In genomic region chr22:40628354-40629042, GRCh38 we compare ENCODE assay signal across 13 cellular contexts. TPM values are rescaled to one million over a fixed set of nuclear protein-coding genes. Genes with fewer than 3 reads are reported as not detected.
A peak's percentile ranks its signal among the peaks of the same experiment; 100 is the strongest.
DNase-seq lines count a peak whose midpoint lies in the region; ATAC-seq and TF ChIP-seq lines count a peak whose summit lies in the region.
"Had no signal": no experiment of that assay in that cellular context is flagged by ENCODE, and none has a peak within 500 bp of the region (broad histone marks: within the 10 kb centered on the region; RNA-seq: fewer than 3 reads in every experiment).

No MANE protein-coding gene starts in this region.

- no peak overlapping the region for H3K27ac ChIP-seq in endodermal cell (ENCODE audit: low read depth, low read length)
- H3K27ac ChIP-seq in right atrium auricular region = no peak overlapping the region

- H3K4me3 ChIP-seq in endodermal cell (ENCODE audit: low read length) (no peak overlapping the region), right atrium auricular region (no peak overlapping the region)
- H3K4me3 ChIP-seq: BLaER1 treated with 17β-estradiol and CSF1 and Interleukin-3, amounts not matched to agents 10 nM and 100 nM had no signal

- no peaks in the 10 kb centered on the region for H3K36me3 ChIP-seq in endodermal cell (ENCODE audit: control insufficient read depth, insufficient read depth, low read length)
- H3K36me3 ChIP-seq in right atrium auricular region = no peaks in the 10 kb centered on the region

- H3K36me3 Mint-ChIP-seq in activated CD8-positive, alpha-beta memory T cell treated with anti-CD3 and anti-CD28 coated beads, Interleukin-2, amount 10 ng/mL, durations not matched to agents 7 days and 5 days = no peaks in the 10 kb centered on the region
- no peaks in the 10 kb centered on the region for H3K36me3 Mint-ChIP-seq in endodermal cell (ENCODE audit: low read depth)
- no peaks in the 10 kb centered on the region for H3K36me3 Mint-ChIP-seq in stimulated activated effector memory CD8-positive, alpha-beta T cell treated with anti-CD3 and anti-CD28 coated beads, Interleukin-12 subunit alpha, Interleukin-12 subunit beta, amount 100 ng/mL, for 72 hours

- no peaks in the 10 kb centered on the region for H3K27me3 Mint-ChIP-seq in activated CD8-positive, alpha-beta memory T cell treated with anti-CD3 and anti-CD28 coated beads, Interleukin-2, amount 10 ng/mL, durations not matched to agents 7 days and 5 days
- H3K27me3 Mint-ChIP-seq in endodermal cell (ENCODE audit: insufficient read depth) = no peaks in the 10 kb centered on the region

- no peak overlapping the region for H3K27ac Mint-ChIP-seq in activated CD8-positive, alpha-beta memory T cell treated with anti-CD3 and anti-CD28 coated beads, Interleukin-2, amount 10 ng/mL, durations not matched to agents 7 days and 5 days
- H3K27ac Mint-ChIP-seq in endodermal cell = no peak overlapping the region
- peak overlapping the region; percentile 35 for H3K27ac Mint-ChIP-seq in stimulated activated effector memory CD8-positive, alpha-beta T cell treated with anti-CD3 and anti-CD28 coated beads, Interleukin-12 subunit alpha, Interleukin-12 subunit beta, amount 100 ng/mL, for 72 hours

- H3K4me1 ChIP-seq in endodermal cell (ENCODE audit: control insufficient read depth, insufficient read depth, low read length) (no peaks in the 10 kb centered on the region), right atrium auricular region (peaks cover 0 to 39% of the 10 kb centered on the region in 2 donors)

- H3K9me3 ChIP-seq in endodermal cell (ENCODE audit: control insufficient read depth, low read length) (no peaks in the 10 kb centered on the region), right atrium auricular region (no peaks in the 10 kb centered on the region)
- H3K9me3 ChIP-seq: BLaER1 treated with 17β-estradiol and CSF1 and Interleukin-3, amounts not matched to agents 10 nM and 100 nM had no signal

- DNase-seq in activated CD8-positive, alpha-beta memory T cell treated with anti-CD3 and anti-CD28 coated beads, Interleukin-2, amount 10 ng/mL, durations not matched to agents 7 days and 5 days = no peak
- DNase-seq in activated CD8-positive, alpha-beta memory T cell treated with anti-CD3 and anti-CD28 coated beads, Interleukin-2, amount 50 U/mL, for 48 hours = no peak
- peak; percentile 16 for DNase-seq in NOMO-1 treated with dmso at 0.1 percent for 144 hours (lab: John Stamatoyannopoulos, UW; ENCODE audit: unreplicated experiment)
- DNase-seq in endodermal cell = peak; percentile 18
- DNase-seq in stimulated activated effector memory CD8-positive, alpha-beta T cell treated with anti-CD3 and anti-CD28 coated beads, Interleukin-12 subunit alpha, Interleukin-12 subunit beta, amount 100 ng/mL, for 72 hours (ENCODE audit: low spot score in 2 of 2) = no peak
- DNase-seq in right atrium auricular region (ENCODE audit: low spot score) = no peak
- DNase-seq in LoVo (ENCODE audit: low spot score) = no peak
- DNase-seq: anterior cingulate cortex, hippocampal formation, NCI-H187 treated with DMSO at 0.1 percent for 48 hours had no signal

- H3K4me3 Mint-ChIP-seq in activated CD8-positive, alpha-beta memory T cell treated with anti-CD3 and anti-CD28 coated beads, Interleukin-2, amount 10 ng/mL, durations not matched to agents 7 days and 5 days = no peak overlapping the region
- no peak overlapping the region for H3K4me3 Mint-ChIP-seq in endodermal cell
- peak overlapping the region; percentile 7 for H3K4me3 Mint-ChIP-seq in stimulated activated effector memory CD8-positive, alpha-beta T cell treated with anti-CD3 and anti-CD28 coated beads, Interleukin-12 subunit alpha, Interleukin-12 subunit beta, amount 100 ng/mL, for 72 hours

- no peaks in the 10 kb centered on the region for H3K9me3 Mint-ChIP-seq in activated CD8-positive, alpha-beta memory T cell treated with anti-CD3 and anti-CD28 coated beads, Interleukin-2, amount 10 ng/mL, durations not matched to agents 7 days and 5 days (ENCODE audit: low read depth)
- H3K9me3 Mint-ChIP-seq in endodermal cell = no peaks in the 10 kb centered on the region
- H3K9me3 Mint-ChIP-seq in stimulated activated effector memory CD8-positive, alpha-beta T cell treated with anti-CD3 and anti-CD28 coated beads, Interleukin-12 subunit alpha, Interleukin-12 subunit beta, amount 100 ng/mL, for 72 hours = no peaks in the 10 kb centered on the region

- peak; percentile 42 for ATAC-seq in activated CD8-positive, alpha-beta memory T cell treated with anti-CD3 and anti-CD28 coated beads, Interleukin-2, amount 10 ng/mL, durations not matched to agents 7 days and 5 days
- peak; percentile 95 for ATAC-seq in stimulated activated effector memory CD8-positive, alpha-beta T cell treated with anti-CD3 and anti-CD28 coated beads, Interleukin-12 subunit alpha, Interleukin-12 subunit beta, amount 100 ng/mL, for 72 hours
- ATAC-seq in GM21528 (IDR thresholded peaks at IDR 0.05; ENCODE audit: low FRiP score, unreplicated experiment) = no peak

- no peak for TF ChIP-seq CTCF in endodermal cell (conservative IDR thresholded peaks at IDR 0.05)
- TF ChIP-seq CTCF in right atrium auricular region (IDR thresholded peaks at IDR 0.05) = no peak

- H3K4me1 Mint-ChIP-seq in activated CD8-positive, alpha-beta memory T cell treated with anti-CD3 and anti-CD28 coated beads, Interleukin-2, amount 10 ng/mL, durations not matched to agents 7 days and 5 days = peaks cover 16% of the 10 kb centered on the region
- peaks cover 2% of the 10 kb centered on the region for H3K4me1 Mint-ChIP-seq in endodermal cell
- peaks cover 47% of the 10 kb centered on the region for H3K4me1 Mint-ChIP-seq in stimulated activated effector memory CD8-positive, alpha-beta T cell treated with anti-CD3 and anti-CD28 coated beads, Interleukin-12 subunit alpha, Interleukin-12 subunit beta, amount 100 ng/mL, for 72 hours

- no peak overlapping the region for H3K9ac ChIP-seq in endodermal cell (ENCODE audit: extremely low read depth, low read length, poor library complexity, severe bottlenecking)

- H3K27me3 ChIP-seq in endodermal cell (ENCODE audit: control insufficient read depth, insufficient read depth, low read length, poor library complexity, severe bottlenecking) (no peaks in the 10 kb centered on the region), right atrium auricular region (no peaks in the 10 kb centered on the region)
- H3K27me3 ChIP-seq: BLaER1 treated with 17β-estradiol and CSF1 and Interleukin-3, amounts not matched to agents 10 nM and 100 nM had no signal

- CTCF ChIA-PET in activated CD8-positive, alpha-beta memory T cell treated with anti-CD3 and anti-CD28 coated beads, Interleukin-2, amount 10 ng/mL, durations not matched to agents 7 days and 5 days (lab: Charles Lee) = interaction anchor here (1.2 to 1.7 kb wide), 3 partner anchors 18 to 140 kb away, joined by 3 to 4 read pairs (median 4); no protein-coding TSS in a partner anchor

- WGBS in endodermal cell (ENCODE audit: insufficient coverage in 1 of 2, insufficient read length in 1 of 2), 2 experiments = 92 to 95% methylated on average over 2 to 3 of the region's 3 CpGs

RNA-seq across cellular contexts. Expression of gene MRTFA, which starts 8.0 kb away (rescaled TPM):
- total RNA-seq in activated CD8-positive, alpha-beta memory T cell treated with anti-CD3 and anti-CD28 coated beads, Interleukin-2, amount 10 ng/mL, durations not matched to agents 7 days and 5 days = 10 to 100 TPM; 59.4 to 74.0 TPM
- 10 to 100 TPM; 43.3 to 44.7 TPM for total RNA-seq in endodermal cell
- polyA plus RNA-seq in endodermal cell (2013, experiment 1 of 2) = 24.1 TPM
- 25.4 TPM for polyA plus RNA-seq in endodermal cell (2013, experiment 2 of 2)
- 10 to 100 TPM; 45.8 to 55.2 TPM for total RNA-seq in right atrium auricular region

RNA-seq across cellular contexts. Expression of gene MCHR1, which starts 50.8 kb away (rescaled TPM):
- total RNA-seq in activated CD8-positive, alpha-beta memory T cell treated with anti-CD3 and anti-CD28 coated beads, Interleukin-2, amount 10 ng/mL, durations not matched to agents 7 days and 5 days = not detected
- total RNA-seq in endodermal cell = under 1 TPM in 1 of 2 donors, not detected in 1; 0.53 TPM
- polyA plus RNA-seq in endodermal cell (2013, experiment 1 of 2) = 10.9 TPM
- polyA plus RNA-seq in endodermal cell (2013, experiment 2 of 2) = 15.6 TPM
- 1 to 10 TPM in 1 of 2 donors, not detected in 1; 2.0 TPM for total RNA-seq in right atrium auricular region
- total RNA-seq: T-helper 1 cell treated with Interleukin-12 subunit alpha and Interleukin-12 subunit beta and Interleukin-4 antibody, amounts not matched to agents 30 ng/mL and 1 ng/mL, for 36 hours had no signal

Comparison
In these comparisons a context has a peak if more than half of its experiments do, and no peak if none do; other contexts are left out.
1. DNase-seq: peak in NOMO-1 treated with dmso at 0.1 percent for 144 hours (single experiment) and endodermal cell (single experiment); none in activated CD8-positive, alpha-beta memory T cell treated with anti-CD3 and anti-CD28 coated beads, Interleukin-2, amount 10 ng/mL, durations not matched to agents 7 days and 5 days (single experiment), activated CD8-positive, alpha-beta memory T cell treated with anti-CD3 and anti-CD28 coated beads, Interleukin-2, amount 50 U/mL, for 48 hours (single experiment), stimulated activated effector memory CD8-positive, alpha-beta T cell treated with anti-CD3 and anti-CD28 coated beads, Interleukin-12 subunit alpha, Interleukin-12 subunit beta, amount 100 ng/mL, for 72 hours (0 of 2), right atrium auricular region (single experiment) and LoVo (single experiment).